Comparison of ENCODE assay signal across 8 cellular contexts in genomic region chr11:75524576-75525432, GRCh38. TPM values are rescaled to one million over a fixed set of nuclear protein-coding genes. Genes with fewer than 3 reads are reported as not detected.
DNase-seq lines count a peak whose midpoint lies in the region; ATAC-seq lines count a peak whose summit lies in the region.

No MANE protein-coding gene starts in this region.

- no peak overlapping the region for H3K27ac ChIP-seq in ACC112 (ENCODE audit: low read depth, low read length)
- H3K27ac ChIP-seq in iPS-18a (ENCODE audit: low read length) = no peak overlapping the region

- H3K9me3 ChIP-seq in iPS-18a (ENCODE audit: control insufficient read depth, low read depth, low read length) = no peaks in the 10 kb centered on the region

- no peaks in the 10 kb centered on the region for H3K79me2 ChIP-seq in ACC112 (ENCODE audit: control insufficient read depth, insufficient read depth, low read length, unreplicated experiment)

- peak overlapping the region; percentile 86 for H3K4me3 ChIP-seq in ACC112 (ENCODE audit: low read depth, low read length)
- H3K4me3 ChIP-seq in iPS-18a (ENCODE audit: low read length) = peak overlapping the region; percentile 70

- H3K9ac ChIP-seq in iPS-18a (ENCODE audit: low read length) = no peak overlapping the region

- H3K36me3 Mint-ChIP-seq in activated naive CD4-positive, alpha-beta T cell treated with anti-CD3 and anti-CD28 coated beads, Interleukin-2, amount 50 U/mL, for 72 hours = no peaks in the 10 kb centered on the region

- H2AFZ ChIP-seq in ACC112 (ENCODE audit: low read length, unreplicated experiment) = peak overlapping the region; percentile 66

- H3K27ac Mint-ChIP-seq in activated naive CD4-positive, alpha-beta T cell treated with anti-CD3 and anti-CD28 coated beads, Interleukin-2, amount 50 U/mL, for 72 hours = no peak overlapping the region

- H3K36me3 ChIP-seq in ACC112 (ENCODE audit: insufficient read depth, low read length) (no peaks in the 10 kb centered on the region), iPS-18a (ENCODE audit: control insufficient read depth, low read depth, low read length) (no peaks in the 10 kb centered on the region)

- no peaks in the 10 kb centered on the region for H3K9me3 Mint-ChIP-seq in activated naive CD4-positive, alpha-beta T cell treated with anti-CD3 and anti-CD28 coated beads, Interleukin-2, amount 50 U/mL, for 72 hours

- H3K4me1 ChIP-seq in ACC112 (ENCODE audit: control insufficient read depth, insufficient read depth, low read length, unreplicated experiment) (peaks cover 7% of the 10 kb centered on the region), iPS-18a (ENCODE audit: control insufficient read depth, low read depth, low read length) (no peaks in the 10 kb centered on the region)

- H3K27me3 ChIP-seq in ACC112 (ENCODE audit: insufficient read depth, low read length) = peaks cover 5% of the 10 kb centered on the region; the same call in 1 of the 2 replicates
- peaks cover 33% of the 10 kb centered on the region for H3K27me3 ChIP-seq in iPS-18a (ENCODE audit: control insufficient read depth, insufficient read depth, low read length)

- DNase-seq in NCI-H69 (lab: John Stamatoyannopoulos, UW) = peak; percentile 56
- peak; percentile 35 to 57 for DNase-seq in activated naive CD4-positive, alpha-beta T cell treated with anti-CD3 and anti-CD28 coated beads, Interleukin-2, amount 50 U/mL, for 72 hours (ENCODE audit: low spot score in 2 of 2)
- peak; percentile 48 for DNase-seq in stimulated activated CD4-positive, alpha-beta T cell treated with anti-CD3 and anti-CD28 coated beads, Interleukin-15, amount 100 ng/mL, for 24 hours
- DNase-seq in AG08396 (ENCODE audit: low spot score) = no peak
- no peak for DNase-seq in NCI-H2081 treated with DMSO at 0.1 percent for 48 hours (lab: John Stamatoyannopoulos, UW)

- peak; percentile 15 for ATAC-seq in GM19035 (IDR thresholded peaks at IDR 0.05; ENCODE audit: unreplicated experiment)
- peak in 1 of 2 donors; percentile 1 for ATAC-seq in activated naive CD4-positive, alpha-beta T cell treated with anti-CD3 and anti-CD28 coated beads, Interleukin-2, amount 50 U/mL, for 72 hours

RNA-seq across cellular contexts. Expression of gene GDPD5, which starts 0.9 kb away (rescaled TPM):
- 10 to 100 TPM; 13.4 to 22.7 TPM for total RNA-seq in activated naive CD4-positive, alpha-beta T cell treated with anti-CD3 and anti-CD28 coated beads, Interleukin-2, amount 50 U/mL, for 72 hours

RNA-seq across cellular contexts. Expression of gene SERPINH1, which starts 37.2 kb away (rescaled TPM):
- total RNA-seq in activated naive CD4-positive, alpha-beta T cell treated with anti-CD3 and anti-CD28 coated beads, Interleukin-2, amount 50 U/mL, for 72 hours = 10 to 100 TPM in 1 of 2 donors, 1 to 10 TPM in 1; 8.2 to 24.5 TPM

Comparison
In these comparisons a context has a peak if more than half of its experiments do, and no peak if none do; other contexts are left out.
1. DNase-seq: peak in NCI-H69 (single experiment), activated naive CD4-positive, alpha-beta T cell treated with anti-CD3 and anti-CD28 coated beads, Interleukin-2, amount 50 U/mL, for 72 hours (2 of 2) and stimulated activated CD4-positive, alpha-beta T cell treated with anti-CD3 and anti-CD28 coated beads, Interleukin-15, amount 100 ng/mL, for 24 hours (single experiment); none in AG08396 (single experiment) and NCI-H2081 treated with DMSO at 0.1 percent for 48 hours (single experiment).